Comparison of ENCODE assay signal across 15 cellular contexts in genomic region chr1:100349276-100349675, GRCh38. TPM values are rescaled to one million over a fixed set of nuclear protein-coding genes. Genes with fewer than 3 reads are reported as not detected.
DNase-seq lines count a peak whose midpoint lies in the region; FAIRE-seq and TF ChIP-seq lines count a peak whose summit lies in the region.
"Had no signal": no experiment of that assay in that cellular context is flagged by ENCODE, and none has a peak within 500 bp of the region (broad histone marks: within the 10 kb centered on the region; RNA-seq: fewer than 3 reads in every experiment).

No MANE protein-coding gene starts in this region.

- H3K9me3 ChIP-seq in HEK293 (ENCODE audit: control insufficient read depth, insufficient read depth, low read depth, low read length): no peaks in the 10 kb centered on the region
- no peaks in the 10 kb centered on the region for H3K9me3 ChIP-seq in duodenal mucosa (ENCODE audit: control insufficient read depth in 1 of 2, low read length in 2 of 2)
- H3K9me3 ChIP-seq in small intestine (ENCODE audit: control insufficient read depth, low read depth): no peaks in the 10 kb centered on the region
- H3K9me3 ChIP-seq: HAP-1 had no signal

- no peak overlapping the region for H3K4me3 ChIP-seq in HEK293 (ENCODE audit: low read depth, low read length)
- H3K4me3 ChIP-seq in duodenal mucosa (ENCODE audit: low read depth in 1 of 2, low read length in 2 of 2): peak overlapping the region; percentile 16 to 57
- H3K4me3 ChIP-seq in small intestine (ENCODE audit: low read depth in 1 of 2, low read length in 2 of 2): no peak overlapping the region
- no peak overlapping the region for H3K4me3 ChIP-seq in coronary artery
- H3K4me3 ChIP-seq: HAP-1 had no signal

- peaks cover 1% of the 10 kb centered on the region; the same call in 1 of the 2 replicates for H3K4me1 ChIP-seq in HEK293 (ENCODE audit: control insufficient read depth, insufficient read depth, low read length)
- peaks cover 13 to 18% of the 10 kb centered on the region in 2 donors for H3K4me1 ChIP-seq in duodenal mucosa (ENCODE audit: control insufficient read depth in 1 of 2, insufficient read depth in 2 of 2, low read length in 2 of 2)
- H3K4me1 ChIP-seq in small intestine (ENCODE audit: control insufficient read depth in 2 of 2, insufficient read depth in 1 of 2, low read depth in 1 of 2, low read length in 1 of 2): no peaks in the 10 kb centered on the region

- H3K9ac ChIP-seq in duodenal mucosa (ENCODE audit: low read depth in 1 of 2, low read length in 2 of 2): no peak overlapping the region

- H3K36me3 ChIP-seq in HEK293 (ENCODE audit: control insufficient read depth in 2 of 2, insufficient read depth in 1 of 2, low read length in 2 of 2) (no peaks in the 10 kb centered on the region), duodenal mucosa (ENCODE audit: control insufficient read depth in 1 of 2, insufficient read depth in 2 of 2, low read length in 2 of 2) (no peaks in the 10 kb centered on the region), small intestine (ENCODE audit: control insufficient read depth in 2 of 2, insufficient read depth in 2 of 2, low read length in 2 of 2) (no peaks in the 10 kb centered on the region)
- H3K36me3 ChIP-seq: HAP-1 had no signal

- peak; percentile 62 for FAIRE-seq in small intestine (lab: Jason Lieb, UNC)
- FAIRE-seq: H1 had no signal

- DNase-seq in OCI-M1 (lab: John Stamatoyannopoulos, UW): peak; percentile 20
- peak; percentile 87 for DNase-seq in small intestine
- DNase-seq in AG20443 (ENCODE audit: low spot score): no peak
- no peak for DNase-seq in RWPE1 (ENCODE audit: low spot score)
- DNase-seq in coronary artery (ENCODE audit: low spot score): no peak
- DNase-seq: ACHN; C1 segment of cervical spinal cord; Calu3; CD4-positive, alpha-beta T cell; DMS 273 treated with DMSO at 0.1 percent for 48 hours; HFFc6 had no signal

- TF ChIP-seq CTCF in HEK293 (tag by site-specific recombination; IDR thresholded peaks at IDR 0.05): no peak
- TF ChIP-seq CTCF in RWPE1 (conservative IDR thresholded peaks at IDR 0.05; ENCODE audit: low read depth): no peak
- no peak for TF ChIP-seq CTCF in coronary artery (IDR thresholded peaks at IDR 0.05)

- H3K27me3 ChIP-seq in duodenal mucosa (ENCODE audit: control insufficient read depth in 1 of 2, insufficient read depth in 2 of 2, low read length in 2 of 2) (no peaks in the 10 kb centered on the region), small intestine (ENCODE audit: control insufficient read depth in 2 of 2, insufficient read depth in 2 of 2, low read length in 2 of 2) (no peaks in the 10 kb centered on the region)

- CTCF ChIA-PET in HEK293 (lab: Yijun Ruan, JAX) (no interaction called here), RWPE1 (lab: Yijun Ruan, JAX) (no interaction called here)

- POLR2A ChIA-PET in HEK293 (lab: Yijun Ruan, JAX): interaction anchor here (0.6 kb wide), 1 partner anchor 123 kb away, joined by 9 read pairs; no protein-coding TSS in a partner anchor
- POLR2A ChIA-PET in RWPE1 (lab: Yijun Ruan, JAX; ENCODE audit: low non-redundant PET): no interaction called here

- H3K27ac ChIP-seq in HEK293 (ENCODE audit: extremely low read depth, low read depth, low read length): no peak overlapping the region
- H3K27ac ChIP-seq in duodenal mucosa (ENCODE audit: low read depth, low read length): no peak overlapping the region
- peak overlapping the region; percentile 29 to 44 for H3K27ac ChIP-seq in small intestine (ENCODE audit: low read depth in 1 of 2, low read length in 1 of 2)
- H3K27ac ChIP-seq in RWPE1: no peak overlapping the region
- H3K27ac ChIP-seq in coronary artery: no peak overlapping the region

- WGBS in small intestine, 3 donors: 19 to 60% (median 39%) methylated on average over 4 of the region's 4 CpGs

TF ChIP-seq in HEK293, 187 proteins besides CTCF, POLR2A, EP300 and RAD21:
- TF ChIP-seq ZNF10 (tag by site-specific recombination; IDR thresholded peaks at IDR 0.05) (no peak), ZBTB7A (tag by site-specific recombination; IDR thresholded peaks at IDR 0.05; ENCODE audit: low read depth) (no peak), ZBTB6 (tag by site-specific recombination; IDR thresholded peaks at IDR 0.05) (no peak), MYNN (tag by site-specific recombination; IDR thresholded peaks at IDR 0.05; ENCODE audit: borderline replicate concordance) (peak; percentile 43; the same call in 1 of the 2 replicates)

RNA-seq across cellular contexts. Expression of gene CDC14A, which starts 3.0 kb away (rescaled TPM):
- 10 to 100 TPM in 2 of 3 donors, 1 to 10 TPM in 1; 4.2 to 13.8 (median 11.4) TPM for polyA plus RNA-seq in small intestine

Comparison
In these comparisons a context has a peak if more than half of its experiments do, and no peak if none do; other contexts are left out.
1. H3K27ac ChIP-seq: peak in small intestine (2 of 2); none in HEK293 (single experiment), duodenal mucosa (single experiment), RWPE1 (single experiment) and coronary artery (0 of 2).
2. H3K4me3 ChIP-seq: peak in duodenal mucosa (2 of 2); none in HEK293 (single experiment), small intestine (0 of 2) and coronary artery (single experiment).
3. DNase-seq: peak in OCI-M1 (single experiment) and small intestine (single experiment); none in AG20443 (single experiment), RWPE1 (single experiment) and coronary artery (single experiment).